In the genomic region with DNA sequence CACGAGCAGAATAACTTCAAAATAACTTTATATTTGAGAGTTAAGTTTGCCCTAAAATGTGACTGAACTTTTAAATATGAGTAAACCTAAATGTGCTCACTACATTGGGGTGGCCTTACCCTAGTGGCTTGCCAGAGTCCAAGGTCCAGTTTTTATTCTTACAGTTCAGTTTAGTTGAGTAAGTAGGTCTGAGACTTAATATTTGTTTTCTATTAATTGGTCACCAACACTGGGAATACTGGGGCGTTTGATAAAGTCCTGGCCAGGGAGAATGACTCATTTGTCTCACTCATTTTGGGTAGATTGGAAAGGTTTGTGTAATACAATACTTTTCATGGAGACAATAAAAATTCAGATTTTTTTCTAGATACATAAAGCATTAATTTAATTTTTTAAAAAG, we compare ENCODE assay signal across 17 cellular contexts.
DNase-seq lines count a peak whose midpoint lies in the region; ATAC-seq and TF ChIP-seq lines count a peak whose summit lies in the region.
"Had no signal": no experiment of that assay in that cellular context is flagged by ENCODE, and none has a peak within 500 bp of the region (broad histone marks: within the 10 kb centered on the region; RNA-seq: fewer than 3 reads in every experiment).

No MANE protein-coding gene starts in this region.

- BruUV-seq in Calu3 (replicated peaks; lab: Mats Ljungman, UMichigan) = no TSS peak

- CTCF ChIA-PET in Calu3 (lab: Charles Lee) = interaction anchor here (0.9 kb wide), 1 partner anchor 25 kb away, joined by 3 read pairs; no protein-coding TSS in a partner anchor
- CTCF ChIA-PET in activated CD8-positive, alpha-beta T cell treated with anti-CD3 and anti-CD28 coated beads for 36 hours (lab: Charles Lee) = interaction anchor here (1.6 kb wide), 1 partner anchor 10 kb away, joined by 5 read pairs; no protein-coding TSS in a partner anchor

- H3K9me3 Mint-ChIP-seq in Calu3 (ENCODE audit: low read depth, unreplicated experiment) (no peaks in the 10 kb centered on the region), type B pancreatic cell (no peaks in the 10 kb centered on the region)
- peaks cover 2% of the 10 kb centered on the region for H3K9me3 Mint-ChIP-seq in activated CD8-positive, alpha-beta T cell treated with anti-CD3 and anti-CD28 coated beads for 36 hours
- H3K9me3 Mint-ChIP-seq: stimulated activated effector memory CD8-positive, alpha-beta T cell treated with anti-CD3 and anti-CD28 coated beads, Interleukin-12 subunit alpha, Interleukin-12 subunit beta, amount 100 ng/mL, for 72 hours had no signal

- TF ChIP-seq CTCF in Calu3 (IDR thresholded peaks at IDR 0.05; ENCODE audit: unreplicated experiment) (no peak), brain microvascular endothelial cell (IDR thresholded peaks at IDR 0.05; ENCODE audit: low read depth, low read length, missing control alignments) (no peak), type B pancreatic cell (conservative IDR thresholded peaks at IDR 0.05) (no peak)
- no peak for TF ChIP-seq CTCF in activated CD8-positive, alpha-beta T cell treated with anti-CD3 and anti-CD28 coated beads for 36 hours (IDR thresholded peaks at IDR 0.05)

- H3K27ac Mint-ChIP-seq in Calu3 (ENCODE audit: unreplicated experiment) (peak overlapping the region; percentile 71), type B pancreatic cell (no peak overlapping the region)
- H3K27ac Mint-ChIP-seq in activated CD8-positive, alpha-beta T cell treated with anti-CD3 and anti-CD28 coated beads for 36 hours = no peak overlapping the region
- H3K27ac Mint-ChIP-seq: stimulated activated effector memory CD8-positive, alpha-beta T cell treated with anti-CD3 and anti-CD28 coated beads, Interleukin-12 subunit alpha, Interleukin-12 subunit beta, amount 100 ng/mL, for 72 hours had no signal

- H3K27me3 Mint-ChIP-seq in Calu3 (ENCODE audit: unreplicated experiment) = no peaks in the 10 kb centered on the region
- peaks cover 3% of the 10 kb centered on the region for H3K27me3 Mint-ChIP-seq in type B pancreatic cell
- H3K27me3 Mint-ChIP-seq in activated CD8-positive, alpha-beta T cell treated with anti-CD3 and anti-CD28 coated beads for 36 hours = peaks cover 11% of the 10 kb centered on the region
- H3K27me3 Mint-ChIP-seq: brain had no signal

- no peaks in the 10 kb centered on the region for H3K36me3 ChIP-seq in brain microvascular endothelial cell (replicated peaks)

- H3K4me3 Mint-ChIP-seq in Calu3 (ENCODE audit: low read depth, unreplicated experiment) (peak overlapping the region; percentile 13), type B pancreatic cell (no peak overlapping the region)
- H3K4me3 Mint-ChIP-seq in activated CD8-positive, alpha-beta T cell treated with anti-CD3 and anti-CD28 coated beads for 36 hours = no peak overlapping the region
- H3K4me3 Mint-ChIP-seq: brain; stimulated activated effector memory CD8-positive, alpha-beta T cell treated with anti-CD3 and anti-CD28 coated beads, Interleukin-12 subunit alpha, Interleukin-12 subunit beta, amount 100 ng/mL, for 72 hours had no signal

- POLR2A ChIA-PET in activated CD8-positive, alpha-beta T cell treated with anti-CD3 and anti-CD28 coated beads for 36 hours (lab: Charles Lee) = no interaction called here

- DNase-seq in Calu3 (peak; percentile 22), brain microvascular endothelial cell (no peak), iris pigment epithelial cell (ENCODE audit: low read depth) (peak; percentile 9), renal cortical epithelial cell (ENCODE audit: low read depth) (peak; percentile 75), NCI-H345 (lab: John Stamatoyannopoulos, UW) (no peak), type B pancreatic cell (ENCODE audit: extremely low spot score, unreplicated experiment) (no peak)
- DNase-seq in stimulated activated naive CD4-positive, alpha-beta T cell treated with Interleukin-2 at 50 U/mL for 16 hours (lab: John Stamatoyannopoulos, UW) = no peak
- DNase-seq in activated CD8-positive, alpha-beta T cell treated with anti-CD3 and anti-CD28 coated beads for 36 hours = no peak
- DNase-seq: activated CD8-positive, alpha-beta memory T cell treated with anti-CD3 and anti-CD28 coated beads, Interleukin-2, amount 50 U/mL, for 4 hours; activated naive CD4-positive, alpha-beta T cell; Caco-2; GDM1; NK-92 treated with Interleukin-12 subunit alpha and Interleukin-12 subunit beta, amount 100 ng/mL, for 24 hours; SHP77; T-helper 9 cell had no signal

- H3K4me3 ChIP-seq in brain microvascular endothelial cell (ENCODE audit: low read depth, low read length) = no peak overlapping the region

- intact Hi-C loops in Calu3 (cut with micrococcal nuclease; ENCODE audit: unreplicated experiment) = no loop called here
- intact Hi-C loops in activated CD8-positive, alpha-beta T cell treated with anti-CD3 and anti-CD28 coated beads for 36 hours (cut with micrococcal nuclease) = no loop called here

- no peak for ATAC-seq in activated CD8-positive, alpha-beta T cell treated with anti-CD3 and anti-CD28 coated beads for 36 hours
- ATAC-seq: stimulated activated effector memory CD8-positive, alpha-beta T cell treated with anti-CD3 and anti-CD28 coated beads, Interleukin-12 subunit alpha, Interleukin-12 subunit beta, amount 100 ng/mL, for 72 hours had no signal

- in situ Hi-C loops in brain microvascular endothelial cell (cut with HindIII; ENCODE audit: low pct_ligation_motif_present, low sequenced_read_pairs) = no loop called here

- peak overlapping the region; percentile 16 for H3K27ac ChIP-seq in brain microvascular endothelial cell

- H3K36me3 Mint-ChIP-seq in Calu3 (ENCODE audit: insufficient read depth, unreplicated experiment) = peaks cover 9% of the 10 kb centered on the region
- H3K36me3 Mint-ChIP-seq in type B pancreatic cell = no peaks in the 10 kb centered on the region
- H3K36me3 Mint-ChIP-seq in activated CD8-positive, alpha-beta T cell treated with anti-CD3 and anti-CD28 coated beads for 36 hours (ENCODE audit: low read depth) = no peaks in the 10 kb centered on the region
- H3K36me3 Mint-ChIP-seq: stimulated activated effector memory CD8-positive, alpha-beta T cell treated with anti-CD3 and anti-CD28 coated beads, Interleukin-12 subunit alpha, Interleukin-12 subunit beta, amount 100 ng/mL, for 72 hours had no signal

- H3K4me1 Mint-ChIP-seq in Calu3 (ENCODE audit: low read depth, unreplicated experiment) = peaks cover 30% of the 10 kb centered on the region
- H3K4me1 Mint-ChIP-seq in type B pancreatic cell (ENCODE audit: unreplicated experiment) = peaks cover 17% of the 10 kb centered on the region
- no peaks in the 10 kb centered on the region for H3K4me1 Mint-ChIP-seq in activated CD8-positive, alpha-beta T cell treated with anti-CD3 and anti-CD28 coated beads for 36 hours (ENCODE audit: low read depth)
- H3K4me1 Mint-ChIP-seq: stimulated activated effector memory CD8-positive, alpha-beta T cell treated with anti-CD3 and anti-CD28 coated beads, Interleukin-12 subunit alpha, Interleukin-12 subunit beta, amount 100 ng/mL, for 72 hours had no signal

- H3K27me3 ChIP-seq in brain microvascular endothelial cell (replicated peaks) = no peaks in the 10 kb centered on the region

Comparison
In these comparisons a context has a peak if more than half of its experiments do, and no peak if none do; other contexts are left out.
1. DNase-seq: peak in Calu3 (single experiment), iris pigment epithelial cell (single experiment) and renal cortical epithelial cell (single experiment); none in brain microvascular endothelial cell (single experiment), stimulated activated naive CD4-positive, alpha-beta T cell treated with Interleukin-2 at 50 U/mL for 16 hours (single experiment), NCI-H345 (single experiment), type B pancreatic cell (single experiment) and activated CD8-positive, alpha-beta T cell treated with anti-CD3 and anti-CD28 coated beads for 36 hours (single experiment).